In genomic region chr2:20667151-20667530, GRCh38 we compare ENCODE assay signal across 8 cellular contexts. TPM values are rescaled to one million over a fixed set of nuclear protein-coding genes. Genes with fewer than 3 reads are reported as not detected.
A peak's percentile ranks its signal among the peaks of the same experiment; 100 is the strongest.
DNase-seq lines count a peak whose midpoint lies in the region; ATAC-seq and TF ChIP-seq lines count a peak whose summit lies in the region.

No MANE protein-coding gene starts in this region.

- no peak overlapping the region for H3K9ac ChIP-seq in BLaER1

- WGBS in ectodermal cell, 2 experiments = 0% methylated on average over 62 of the region's 62 CpGs

- CTCF ChIA-PET in HEK293 (lab: Yijun Ruan, JAX) = interaction anchor here (0.5 to 1.5 kb wide), 5 partner anchors 9 to 295 kb away, joined by 3 to 13 read pairs (median 4); no protein-coding TSS in a partner anchor

- H3K4me3 ChIP-seq in BLaER1 (peak overlapping the region; percentile 64), HEK293 (ENCODE audit: low read depth, low read length) (peak overlapping the region; percentile 49), ectodermal cell (ENCODE audit: insufficient read depth, low read depth, low read length) (peak overlapping the region; percentile 40)

- no peak for ATAC-seq in GM21528 (IDR thresholded peaks at IDR 0.05; ENCODE audit: low FRiP score, unreplicated experiment)
- no peak for ATAC-seq in activated CD4-positive, CD25-positive, alpha-beta regulatory T cell treated with anti-CD3 and anti-CD28 coated beads, Interleukin-2, amount 50 U/mL, for 24 hours
- ATAC-seq in GM21381 (IDR thresholded peaks at IDR 0.05; ENCODE audit: unreplicated experiment) = no peak

- no peak overlapping the region for H3K27ac ChIP-seq in BLaER1
- peak overlapping the region; percentile 37; the same call in 1 of the 2 replicates for H3K27ac ChIP-seq in HEK293 (ENCODE audit: extremely low read depth, low read depth, low read length)
- no peak overlapping the region for H3K27ac ChIP-seq in ectodermal cell (ENCODE audit: insufficient read depth, low read depth, low read length, poor library complexity, severe bottlenecking)

- H3K36me3 ChIP-seq in BLaER1 (no peaks in the 10 kb centered on the region), HEK293 (ENCODE audit: control insufficient read depth in 2 of 2, insufficient read depth in 1 of 2, low read length in 2 of 2) (peaks cover 0 to 23% of the 10 kb centered on the region in 2 experiments; a peak in 1 of 3 replicates), ectodermal cell (ENCODE audit: control insufficient read depth, insufficient read depth, low read length) (no peaks in the 10 kb centered on the region)

- no peak for TF ChIP-seq CTCF in HEK293 (tag by site-specific recombination; IDR thresholded peaks at IDR 0.05)
- TF ChIP-seq CTCF in nephron (IDR thresholded peaks at IDR 0.05; ENCODE audit: unreplicated experiment in 3 of 3) = peak in 2 of 3 experiments; percentile 5 to 6

- H3K9me3 ChIP-seq in BLaER1 (peaks cover 18% of the 10 kb centered on the region; the same call in 1 of the 2 replicates), HEK293 (ENCODE audit: control insufficient read depth, insufficient read depth, low read depth, low read length) (no peaks in the 10 kb centered on the region), ectodermal cell (ENCODE audit: control insufficient read depth, low read length) (no peaks in the 10 kb centered on the region)

- peaks cover 12% of the 10 kb centered on the region for H3K4me1 Mint-ChIP-seq in nephron

- no peak overlapping the region for H3K27ac Mint-ChIP-seq in nephron

- H3K36me3 Mint-ChIP-seq in nephron (ENCODE audit: low read depth) = no peaks in the 10 kb centered on the region

- POLR2A ChIA-PET in HEK293 (lab: Yijun Ruan, JAX) = interaction anchor here (1.4 to 1.8 kb wide), 2 partner anchors 16 to 220 kb away, joined by 6 to 7 read pairs; partner anchors contain the start of genes HS1BP3 and RHOB

- H3K4me1 ChIP-seq in BLaER1 = peaks cover 19% of the 10 kb centered on the region
- H3K4me1 ChIP-seq in HEK293 (ENCODE audit: control insufficient read depth, insufficient read depth, low read length) = no peaks in the 10 kb centered on the region
- peaks cover 30% of the 10 kb centered on the region for H3K4me1 ChIP-seq in ectodermal cell (ENCODE audit: control insufficient read depth, insufficient read depth, low read length)

- peaks cover 96% of the 10 kb centered on the region for H3K27me3 Mint-ChIP-seq in nephron (ENCODE audit: low read depth)

- peak overlapping the region in 1 of 3 experiments; percentile 57 for H3K4me3 Mint-ChIP-seq in nephron

- H4K20me1 ChIP-seq in BLaER1 = peaks cover 71% of the 10 kb centered on the region

- DNase-seq in NCI-H2171 (lab: John Stamatoyannopoulos, UW) = no peak

- H3K27me3 ChIP-seq in BLaER1 (peaks cover 93% of the 10 kb centered on the region), ectodermal cell (ENCODE audit: control insufficient read depth, insufficient read depth, low read length, poor library complexity, severe bottlenecking) (peaks cover 99% of the 10 kb centered on the region)

- H3K9me3 Mint-ChIP-seq in nephron = no peaks in the 10 kb centered on the region

- peak overlapping the region; percentile 93 for H3K4me2 ChIP-seq in BLaER1

TF ChIP-seq in HEK293, 187 proteins besides CTCF, POLR2A, EP300 and RAD21:
- no peak for TF ChIP-seq REPIN1 (tag by site-specific recombination; IDR thresholded peaks at IDR 0.05; ENCODE audit: low read depth)
- no peak for TF ChIP-seq ZNF138 (tag by site-specific recombination; IDR thresholded peaks at IDR 0.05; ENCODE audit: borderline replicate concordance)
- TF ChIP-seq, protein P1, sequence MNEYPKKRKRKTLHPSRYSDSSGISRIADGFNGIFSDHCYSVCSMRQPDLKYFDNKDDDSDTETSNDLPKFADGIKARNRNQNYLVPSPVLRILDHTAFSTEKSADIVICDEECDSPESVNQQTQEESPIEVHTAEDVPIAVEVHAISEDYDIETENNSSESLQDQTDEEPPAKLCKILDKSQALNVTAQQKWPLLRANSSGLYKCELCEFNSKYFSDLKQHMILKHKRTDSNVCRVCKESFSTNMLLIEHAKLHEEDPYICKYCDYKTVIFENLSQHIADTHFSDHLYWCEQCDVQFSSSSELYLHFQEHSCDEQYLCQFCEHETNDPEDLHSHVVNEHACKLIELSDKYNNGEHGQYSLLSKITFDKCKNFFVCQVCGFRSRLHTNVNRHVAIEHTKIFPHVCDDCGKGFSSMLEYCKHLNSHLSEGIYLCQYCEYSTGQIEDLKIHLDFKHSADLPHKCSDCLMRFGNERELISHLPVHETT (tag by site-specific recombination; IDR thresholded peaks at IDR 0.05) = no peak
- TF ChIP-seq, protein P2, sequence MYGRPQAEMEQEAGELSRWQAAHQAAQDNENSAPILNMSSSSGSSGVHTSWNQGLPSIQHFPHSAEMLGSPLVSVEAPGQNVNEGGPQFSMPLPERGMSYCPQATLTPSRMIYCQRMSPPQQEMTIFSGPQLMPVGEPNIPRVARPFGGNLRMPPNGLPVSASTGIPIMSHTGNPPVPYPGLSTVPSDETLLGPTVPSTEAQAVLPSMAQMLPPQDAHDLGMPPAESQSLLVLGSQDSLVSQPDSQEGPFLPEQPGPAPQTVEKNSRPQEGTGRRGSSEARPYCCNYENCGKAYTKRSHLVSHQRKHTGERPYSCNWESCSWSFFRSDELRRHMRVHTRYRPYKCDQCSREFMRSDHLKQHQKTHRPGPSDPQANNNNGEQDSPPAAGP (tag by site-specific recombination; IDR thresholded peaks at IDR 0.05) = no peak
- TF ChIP-seq, protein P3, sequence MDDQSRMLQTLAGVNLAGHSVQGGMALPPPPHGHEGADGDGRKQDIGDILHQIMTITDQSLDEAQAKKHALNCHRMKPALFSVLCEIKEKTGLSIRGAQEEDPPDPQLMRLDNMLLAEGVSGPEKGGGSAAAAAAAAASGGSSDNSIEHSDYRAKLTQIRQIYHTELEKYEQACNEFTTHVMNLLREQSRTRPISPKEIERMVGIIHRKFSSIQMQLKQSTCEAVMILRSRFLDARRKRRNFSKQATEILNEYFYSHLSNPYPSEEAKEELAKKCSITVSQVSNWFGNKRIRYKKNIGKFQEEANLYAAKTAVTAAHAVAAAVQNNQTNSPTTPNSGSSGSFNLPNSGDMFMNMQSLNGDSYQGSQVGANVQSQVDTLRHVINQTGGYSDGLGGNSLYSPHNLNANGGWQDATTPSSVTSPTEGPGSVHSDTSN (CRISPR knock-in tag; IDR thresholded peaks at IDR 0.05) = no peak
- TF ChIP-seq ZNF660 (tag by site-specific recombination; IDR thresholded peaks at IDR 0.05) = no peak
- no peak for TF ChIP-seq GFI1B (tag by site-specific recombination; IDR thresholded peaks at IDR 0.05)
- TF ChIP-seq HOXC10 (CRISPR knock-in tag; IDR thresholded peaks at IDR 0.05) = no peak
- TF ChIP-seq ZFHX2 (tag by site-specific recombination; conservative IDR thresholded peaks at IDR 0.05) = no peak
- TF ChIP-seq BCL11A (tag by site-specific recombination; IDR thresholded peaks at IDR 0.05; ENCODE audit: low read depth) = no peak
- TF ChIP-seq, protein P4, sequence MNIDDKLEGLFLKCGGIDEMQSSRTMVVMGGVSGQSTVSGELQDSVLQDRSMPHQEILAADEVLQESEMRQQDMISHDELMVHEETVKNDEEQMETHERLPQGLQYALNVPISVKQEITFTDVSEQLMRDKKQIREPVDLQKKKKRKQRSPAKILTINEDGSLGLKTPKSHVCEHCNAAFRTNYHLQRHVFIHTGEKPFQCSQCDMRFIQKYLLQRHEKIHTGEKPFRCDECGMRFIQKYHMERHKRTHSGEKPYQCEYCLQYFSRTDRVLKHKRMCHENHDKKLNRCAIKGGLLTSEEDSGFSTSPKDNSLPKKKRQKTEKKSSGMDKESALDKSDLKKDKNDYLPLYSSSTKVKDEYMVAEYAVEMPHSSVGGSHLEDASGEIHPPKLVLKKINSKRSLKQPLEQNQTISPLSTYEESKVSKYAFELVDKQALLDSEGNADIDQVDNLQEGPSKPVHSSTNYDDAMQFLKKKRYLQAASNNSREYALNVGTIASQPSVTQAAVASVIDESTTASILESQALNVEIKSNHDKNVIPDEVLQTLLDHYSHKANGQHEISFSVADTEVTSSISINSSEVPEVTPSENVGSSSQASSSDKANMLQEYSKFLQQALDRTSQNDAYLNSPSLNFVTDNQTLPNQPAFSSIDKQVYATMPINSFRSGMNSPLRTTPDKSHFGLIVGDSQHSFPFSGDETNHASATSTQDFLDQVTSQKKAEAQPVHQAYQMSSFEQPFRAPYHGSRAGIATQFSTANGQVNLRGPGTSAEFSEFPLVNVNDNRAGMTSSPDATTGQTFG (tag by site-specific recombination; IDR thresholded peaks at IDR 0.05; ENCODE audit: borderline replicate concordance) = no peak
- no peak for TF ChIP-seq ZNF670 (tag by site-specific recombination; IDR thresholded peaks at IDR 0.05; ENCODE audit: low read depth)
- TF ChIP-seq ZNF341 (tag by site-specific recombination; IDR thresholded peaks at IDR 0.05; ENCODE audit: low read depth) = no peak
- no peak for TF ChIP-seq EGR2 (tag by site-specific recombination; IDR thresholded peaks at IDR 0.05; ENCODE audit: low read depth)
- TF ChIP-seq RBAK (tag by site-specific recombination; IDR thresholded peaks at IDR 0.05) = no peak
- no peak for TF ChIP-seq ZNF544 (tag by site-specific recombination; IDR thresholded peaks at IDR 0.05)
- TF ChIP-seq ZNF785 (tag by site-specific recombination; IDR thresholded peaks at IDR 0.05) = no peak
- no peak for TF ChIP-seq ZXDB (tag by site-specific recombination; IDR thresholded peaks at IDR 0.05)
TF ChIP-seq in HEK293: peak in this region for 0.

RNA-seq across cellular contexts. Expression of gene GDF7, which starts 0.2 kb away (rescaled TPM):
- polyA plus RNA-seq in ectodermal cell (2013, experiment 1 of 4) = 9.3 TPM
- 9.5 TPM for polyA plus RNA-seq in ectodermal cell (2013, experiment 2 of 4)
- 9.9 TPM for polyA plus RNA-seq in ectodermal cell (2013, experiment 3 of 4)
- 12.2 TPM for polyA plus RNA-seq in ectodermal cell (2013, experiment 4 of 4)

RNA-seq across cellular contexts. Expression of gene HS1BP3, which starts 16.2 kb away (rescaled TPM):
- polyA plus RNA-seq in ectodermal cell (2013, experiment 1 of 4) = 28.6 TPM
- polyA plus RNA-seq in ectodermal cell (2013, experiment 2 of 4) = 30.1 TPM
- 21.9 TPM for polyA plus RNA-seq in ectodermal cell (2013, experiment 3 of 4)
- polyA plus RNA-seq in ectodermal cell (2013, experiment 4 of 4) = 24.8 TPM
